ENCODE assay signal across 8 cellular contexts in the genomic region with DNA sequence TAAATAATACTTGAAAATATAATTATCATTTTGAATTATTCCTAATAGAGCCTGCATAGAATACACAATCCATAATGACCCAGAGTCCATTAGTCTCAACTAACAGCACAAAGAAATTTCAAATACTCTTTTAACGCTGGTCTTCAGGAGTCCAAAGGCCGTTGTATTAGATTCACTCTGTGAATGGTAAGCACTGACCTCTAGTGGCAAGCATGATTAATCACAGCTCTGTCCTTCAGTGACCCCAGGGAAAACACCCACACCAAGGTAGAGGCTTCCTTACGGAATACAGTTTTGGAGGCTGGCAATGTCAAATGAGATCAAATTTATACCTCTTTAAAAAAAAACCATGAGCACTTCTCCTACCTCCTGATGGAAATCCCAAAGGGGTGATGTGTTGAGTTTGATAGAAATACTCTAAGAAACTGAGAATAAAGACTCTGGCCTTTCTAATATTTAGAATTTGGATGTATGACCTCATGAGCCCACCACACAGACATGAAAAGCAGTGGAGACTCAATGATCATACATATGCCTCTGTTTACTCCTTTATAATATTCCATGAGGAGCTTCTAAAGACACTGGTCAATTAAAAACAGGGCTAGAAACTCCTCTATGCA.
DNase-seq lines count a peak whose midpoint lies in the region; ATAC-seq and TF ChIP-seq lines count a peak whose summit lies in the region.

No MANE protein-coding gene starts in this region.

- TF ChIP-seq CTCF in Calu3 (IDR thresholded peaks at IDR 0.05; ENCODE audit: unreplicated experiment) = peak; percentile 18
- peak; percentile 90 for TF ChIP-seq CTCF in smooth muscle cell (IDR thresholded peaks at IDR 0.05; ENCODE audit: borderline replicate concordance, insufficient read depth, poor library complexity, severe bottlenecking)

- H3F3A ChIP-seq in smooth muscle cell (ENCODE audit: low read depth) = no peaks in the 10 kb centered on the region

- H4K20me1 ChIP-seq in smooth muscle cell (ENCODE audit: low read depth) = no peaks in the 10 kb centered on the region

- H3K27me3 Mint-ChIP-seq in Calu3 (ENCODE audit: unreplicated experiment) = no peaks in the 10 kb centered on the region
- peaks cover 2% of the 10 kb centered on the region for H3K27me3 Mint-ChIP-seq in activated naive CD8-positive, alpha-beta T cell treated with anti-CD3 and anti-CD28 coated beads, Interleukin-2, amount 50 U/mL, for 24 hours

- H3K4me1 ChIP-seq in smooth muscle cell (ENCODE audit: low read depth) = peaks cover 10% of the 10 kb centered on the region

- CTCF ChIA-PET in Calu3 (lab: Charles Lee) = interaction anchor here (0.6 to 1.6 kb wide), 4 partner anchors 89 to 196 kb away, joined by 3 to 8 read pairs (median 4); no protein-coding TSS in a partner anchor

- no peak overlapping the region for H3K27ac Mint-ChIP-seq in Calu3 (ENCODE audit: unreplicated experiment)
- no peak overlapping the region for H3K27ac Mint-ChIP-seq in activated naive CD8-positive, alpha-beta T cell treated with anti-CD3 and anti-CD28 coated beads, Interleukin-2, amount 50 U/mL, for 24 hours

- BruUV-seq in Calu3 (replicated peaks; lab: Mats Ljungman, UMichigan) = no TSS peak

- ATAC-seq in GM18870 (IDR thresholded peaks at IDR 0.05; ENCODE audit: unreplicated experiment) = peak; percentile 96
- ATAC-seq in HG02981 (IDR thresholded peaks at IDR 0.05; ENCODE audit: unreplicated experiment) = peak; percentile 99
- ATAC-seq in activated naive CD8-positive, alpha-beta T cell treated with anti-CD3 and anti-CD28 coated beads, Interleukin-2, amount 50 U/mL, for 24 hours = no peak

- H3K79me2 ChIP-seq in smooth muscle cell (ENCODE audit: low read depth) = peaks cover 8% of the 10 kb centered on the region

- intact Hi-C loops in Calu3 (cut with micrococcal nuclease; ENCODE audit: unreplicated experiment) = loop anchor here (1.0 to 10.0 kb wide), 3 partner anchors 139 to 332 kb away; no protein-coding TSS in a partner anchor

- H2AFZ ChIP-seq in smooth muscle cell (ENCODE audit: low read depth) = no peak overlapping the region

- H3K27ac ChIP-seq in smooth muscle cell (ENCODE audit: low read depth) = no peak overlapping the region

- no peaks in the 10 kb centered on the region for H3K36me3 Mint-ChIP-seq in Calu3 (ENCODE audit: insufficient read depth, unreplicated experiment)
- H3K36me3 Mint-ChIP-seq in activated naive CD8-positive, alpha-beta T cell treated with anti-CD3 and anti-CD28 coated beads, Interleukin-2, amount 50 U/mL, for 24 hours (ENCODE audit: low read depth) = no peaks in the 10 kb centered on the region

- H3K4me3 ChIP-seq in smooth muscle cell = no peak overlapping the region

- no peaks in the 10 kb centered on the region for H3K4me1 Mint-ChIP-seq in Calu3 (ENCODE audit: low read depth, unreplicated experiment)
- no peaks in the 10 kb centered on the region for H3K4me1 Mint-ChIP-seq in activated naive CD8-positive, alpha-beta T cell treated with anti-CD3 and anti-CD28 coated beads, Interleukin-2, amount 50 U/mL, for 24 hours

- H3K9me3 ChIP-seq in smooth muscle cell (replicated peaks; ENCODE audit: low read depth) = no peaks in the 10 kb centered on the region

- no peak overlapping the region for H3K4me3 Mint-ChIP-seq in Calu3 (ENCODE audit: low read depth, unreplicated experiment)
- H3K4me3 Mint-ChIP-seq in activated naive CD8-positive, alpha-beta T cell treated with anti-CD3 and anti-CD28 coated beads, Interleukin-2, amount 50 U/mL, for 24 hours = no peak overlapping the region

- H3K27me3 ChIP-seq in smooth muscle cell (ENCODE audit: low read depth) = no peaks in the 10 kb centered on the region

- no peaks in the 10 kb centered on the region for H3K9me3 Mint-ChIP-seq in Calu3 (ENCODE audit: low read depth, unreplicated experiment)
- H3K9me3 Mint-ChIP-seq in activated naive CD8-positive, alpha-beta T cell treated with anti-CD3 and anti-CD28 coated beads, Interleukin-2, amount 50 U/mL, for 24 hours = no peaks in the 10 kb centered on the region

- 10% methylated on average over 3 of the region's 3 CpGs for WGBS in smooth muscle cell (ENCODE audit: low lambda C conversion rate)

- DNase-seq in Calu3 (peak; percentile 23), NCI-H2196 treated with DMSO at 0.1 percent for 48 hours (lab: John Stamatoyannopoulos, UW; ENCODE audit: unreplicated experiment) (peak; percentile 16), amniotic stem cell (lab: John Stamatoyannopoulos, UW) (peak; percentile 66), hepatic stellate cell (ENCODE audit: low spot score) (peak; percentile 1), smooth muscle cell (lab: John Stamatoyannopoulos, UW; ENCODE audit: unreplicated experiment) (no peak)
- DNase-seq in activated naive CD8-positive, alpha-beta T cell treated with anti-CD3 and anti-CD28 coated beads, Interleukin-2, amount 50 U/mL, for 24 hours = no peak

- H3K4me2 ChIP-seq in smooth muscle cell = no peak overlapping the region

- no peaks in the 10 kb centered on the region for H3K36me3 ChIP-seq in smooth muscle cell (ENCODE audit: low read depth)

- no peak overlapping the region for H3K9ac ChIP-seq in smooth muscle cell (ENCODE audit: low read depth)

Comparison
In these comparisons a context has a peak if more than half of its experiments do, and no peak if none do; other contexts are left out.
1. DNase-seq: peak in Calu3 (single experiment), NCI-H2196 treated with DMSO at 0.1 percent for 48 hours (single experiment), amniotic stem cell (single experiment) and hepatic stellate cell (single experiment); none in smooth muscle cell (single experiment) and activated naive CD8-positive, alpha-beta T cell treated with anti-CD3 and anti-CD28 coated beads, Interleukin-2, amount 50 U/mL, for 24 hours (single experiment).